ENCODE assay signal across 1 cellular context in genomic region chr5:133051547-133052316, GRCh38.
A peak's percentile ranks its signal among the peaks of the same experiment; 100 is the strongest.
TF ChIP-seq lines count a peak whose summit lies in the region.

Gene HSPA4, plus strand, starts transcription at chr5:133052013. Its CDS starts 238 bp downstream, at chr5:133052251.

TF ChIP-seq in K562, 482 proteins besides CTCF, POLR2A, EP300 and RAD21 (continued from another document and continues in another):
- TF ChIP-seq, protein P1, sequence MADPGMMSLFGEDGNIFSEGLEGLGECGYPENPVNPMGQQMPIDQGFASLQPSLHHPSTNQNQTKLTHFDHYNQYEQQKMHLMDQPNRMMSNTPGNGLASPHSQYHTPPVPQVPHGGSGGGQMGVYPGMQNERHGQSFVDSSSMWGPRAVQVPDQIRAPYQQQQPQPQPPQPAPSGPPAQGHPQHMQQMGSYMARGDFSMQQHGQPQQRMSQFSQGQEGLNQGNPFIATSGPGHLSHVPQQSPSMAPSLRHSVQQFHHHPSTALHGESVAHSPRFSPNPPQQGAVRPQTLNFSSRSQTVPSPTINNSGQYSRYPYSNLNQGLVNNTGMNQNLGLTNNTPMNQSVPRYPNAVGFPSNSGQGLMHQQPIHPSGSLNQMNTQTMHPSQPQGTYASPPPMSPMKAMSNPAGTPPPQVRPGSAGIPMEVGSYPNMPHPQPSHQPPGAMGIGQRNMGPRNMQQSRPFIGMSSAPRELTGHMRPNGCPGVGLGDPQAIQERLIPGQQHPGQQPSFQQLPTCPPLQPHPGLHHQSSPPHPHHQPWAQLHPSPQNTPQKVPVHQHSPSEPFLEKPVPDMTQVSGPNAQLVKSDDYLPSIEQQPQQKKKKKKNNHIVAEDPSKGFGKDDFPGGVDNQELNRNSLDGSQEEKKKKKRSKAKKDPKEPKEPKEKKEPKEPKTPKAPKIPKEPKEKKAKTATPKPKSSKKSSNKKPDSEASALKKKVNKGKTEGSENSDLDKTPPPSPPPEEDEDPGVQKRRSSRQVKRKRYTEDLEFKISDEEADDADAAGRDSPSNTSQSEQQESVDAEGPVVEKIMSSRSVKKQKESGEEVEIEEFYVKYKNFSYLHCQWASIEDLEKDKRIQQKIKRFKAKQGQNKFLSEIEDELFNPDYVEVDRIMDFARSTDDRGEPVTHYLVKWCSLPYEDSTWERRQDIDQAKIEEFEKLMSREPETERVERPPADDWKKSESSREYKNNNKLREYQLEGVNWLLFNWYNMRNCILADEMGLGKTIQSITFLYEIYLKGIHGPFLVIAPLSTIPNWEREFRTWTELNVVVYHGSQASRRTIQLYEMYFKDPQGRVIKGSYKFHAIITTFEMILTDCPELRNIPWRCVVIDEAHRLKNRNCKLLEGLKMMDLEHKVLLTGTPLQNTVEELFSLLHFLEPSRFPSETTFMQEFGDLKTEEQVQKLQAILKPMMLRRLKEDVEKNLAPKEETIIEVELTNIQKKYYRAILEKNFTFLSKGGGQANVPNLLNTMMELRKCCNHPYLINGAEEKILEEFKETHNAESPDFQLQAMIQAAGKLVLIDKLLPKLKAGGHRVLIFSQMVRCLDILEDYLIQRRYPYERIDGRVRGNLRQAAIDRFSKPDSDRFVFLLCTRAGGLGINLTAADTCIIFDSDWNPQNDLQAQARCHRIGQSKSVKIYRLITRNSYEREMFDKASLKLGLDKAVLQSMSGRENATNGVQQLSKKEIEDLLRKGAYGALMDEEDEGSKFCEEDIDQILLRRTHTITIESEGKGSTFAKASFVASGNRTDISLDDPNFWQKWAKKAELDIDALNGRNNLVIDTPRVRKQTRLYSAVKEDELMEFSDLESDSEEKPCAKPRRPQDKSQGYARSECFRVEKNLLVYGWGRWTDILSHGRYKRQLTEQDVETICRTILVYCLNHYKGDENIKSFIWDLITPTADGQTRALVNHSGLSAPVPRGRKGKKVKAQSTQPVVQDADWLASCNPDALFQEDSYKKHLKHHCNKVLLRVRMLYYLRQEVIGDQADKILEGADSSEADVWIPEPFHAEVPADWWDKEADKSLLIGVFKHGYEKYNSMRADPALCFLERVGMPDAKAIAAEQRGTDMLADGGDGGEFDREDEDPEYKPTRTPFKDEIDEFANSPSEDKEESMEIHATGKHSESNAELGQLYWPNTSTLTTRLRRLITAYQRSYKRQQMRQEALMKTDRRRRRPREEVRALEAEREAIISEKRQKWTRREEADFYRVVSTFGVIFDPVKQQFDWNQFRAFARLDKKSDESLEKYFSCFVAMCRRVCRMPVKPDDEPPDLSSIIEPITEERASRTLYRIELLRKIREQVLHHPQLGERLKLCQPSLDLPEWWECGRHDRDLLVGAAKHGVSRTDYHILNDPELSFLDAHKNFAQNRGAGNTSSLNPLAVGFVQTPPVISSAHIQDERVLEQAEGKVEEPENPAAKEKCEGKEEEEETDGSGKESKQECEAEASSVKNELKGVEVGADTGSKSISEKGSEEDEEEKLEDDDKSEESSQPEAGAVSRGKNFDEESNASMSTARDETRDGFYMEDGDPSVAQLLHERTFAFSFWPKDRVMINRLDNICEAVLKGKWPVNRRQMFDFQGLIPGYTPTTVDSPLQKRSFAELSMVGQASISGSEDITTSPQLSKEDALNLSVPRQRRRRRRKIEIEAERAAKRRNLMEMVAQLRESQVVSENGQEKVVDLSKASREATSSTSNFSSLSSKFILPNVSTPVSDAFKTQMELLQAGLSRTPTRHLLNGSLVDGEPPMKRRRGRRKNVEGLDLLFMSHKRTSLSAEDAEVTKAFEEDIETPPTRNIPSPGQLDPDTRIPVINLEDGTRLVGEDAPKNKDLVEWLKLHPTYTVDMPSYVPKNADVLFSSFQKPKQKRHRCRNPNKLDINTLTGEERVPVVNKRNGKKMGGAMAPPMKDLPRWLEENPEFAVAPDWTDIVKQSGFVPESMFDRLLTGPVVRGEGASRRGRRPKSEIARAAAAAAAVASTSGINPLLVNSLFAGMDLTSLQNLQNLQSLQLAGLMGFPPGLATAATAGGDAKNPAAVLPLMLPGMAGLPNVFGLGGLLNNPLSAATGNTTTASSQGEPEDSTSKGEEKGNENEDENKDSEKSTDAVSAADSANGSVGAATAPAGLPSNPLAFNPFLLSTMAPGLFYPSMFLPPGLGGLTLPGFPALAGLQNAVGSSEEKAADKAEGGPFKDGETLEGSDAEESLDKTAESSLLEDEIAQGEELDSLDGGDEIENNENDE (IDR thresholded peaks at IDR 0.05; ENCODE audit: low read depth, low read length): no peak
- TF ChIP-seq NR3C1 (CRISPR knock-in tag; IDR thresholded peaks at IDR 0.05) (no peak), PRPF4 (IDR thresholded peaks at IDR 0.05; ENCODE audit: insufficient read depth, low read depth, low read length, poor library complexity, severe bottlenecking) (peak; percentile 43), TEAD1 (CRISPR knock-in tag; IDR thresholded peaks at IDR 0.05) (peak; percentile 79 to 96), HMGN3 (IDR thresholded peaks at IDR 0.05; ENCODE audit: borderline replicate concordance, extremely low read depth, insufficient read length, low read depth, low read length) (peak; percentile 20), ZNF143 (CRISPR knock-in tag; IDR thresholded peaks at IDR 0.05) (0 out of 2 replicates have a peak, but pooled peaks have one; percentile 56), ZBTB17 (CRISPR knock-in tag; IDR thresholded peaks at IDR 0.05) (peak; percentile 4; the same call in 1 of the 2 replicates), SMAD1 (IDR thresholded peaks at IDR 0.05; ENCODE audit: low read depth, low read length, partially characterized antibody) (peak; percentile 78), YY1 (IDR thresholded peaks at IDR 0.05; ENCODE audit: borderline replicate concordance in 1 of 3, control insufficient read depth in 1 of 3, extremely low read depth in 1 of 3, insufficient read depth in 3 of 3, insufficient read length in 1 of 3, insufficient replicate concordance in 2 of 3, low read depth in 1 of 3, low read length in 2 of 3) (peak in 2 of 3 experiments; percentile 89 to 92), BMI1 (IDR thresholded peaks at IDR 0.05; ENCODE audit: low read length) (no peak), TBP (optimal IDR thresholded peaks at IDR 0.05; ENCODE audit: low read depth, low read length) (peak; percentile 97), MAFG (tag; conservative IDR thresholded peaks at IDR 0.05) (no peak), XRCC5 (IDR thresholded peaks at IDR 0.05; ENCODE audit: low read depth, low read length) (0 out of 2 replicates have a peak, but pooled peaks have one; percentile 9), ZNF224 (CRISPR knock-in tag; IDR thresholded peaks at IDR 0.05) (no peak), SMARCA4 (IDR thresholded peaks at IDR 0.05) (peak; percentile 33), RBFOX2 (IDR thresholded peaks at IDR 0.05; ENCODE audit: low read depth, low read length) (peak; percentile 98), HNRNPUL1 (IDR thresholded peaks at IDR 0.05; ENCODE audit: low read length) (no peak), EGR1 (conservative IDR thresholded peaks at IDR 0.05) (peak; percentile 99), SRF (CRISPR knock-in tag; IDR thresholded peaks at IDR 0.05) (peak in 1 of 2 experiments; percentile 19; a peak in 1 of 4 replicates), ZNF263 (CRISPR knock-in tag; IDR thresholded peaks at IDR 0.05; ENCODE audit: borderline replicate concordance) (peak; percentile 70), TARDBP (IDR thresholded peaks at IDR 0.05) (no peak), UBTF (IDR thresholded peaks at IDR 0.05; ENCODE audit: borderline replicate concordance in 1 of 2, low read depth in 2 of 2, low read length in 2 of 2) (peak; percentile 54 to 77; a peak in 1 of 4 replicates), NRF1 (conservative IDR thresholded peaks at IDR 0.05 in 1 of 2, IDR thresholded peaks at IDR 0.05 in 1 of 2) (peak; percentile 91 to 92), SREBF1 (IDR thresholded peaks at IDR 0.05; ENCODE audit: borderline replicate concordance, low read depth, low read length) (no peak), TEAD4 (IDR thresholded peaks at IDR 0.05; ENCODE audit: low read length) (peak; percentile 50; the same call in 1 of the 2 replicates), TEAD4 (CRISPR knock-in tag; IDR thresholded peaks at IDR 0.05; ENCODE audit: borderline replicate concordance) (0 out of 2 replicates have a peak, but pooled peaks have one; percentile 9)
- TF ChIP-seq, protein P2, sequence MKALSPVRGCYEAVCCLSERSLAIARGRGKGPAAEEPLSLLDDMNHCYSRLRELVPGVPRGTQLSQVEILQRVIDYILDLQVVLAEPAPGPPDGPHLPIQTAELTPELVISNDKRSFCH (CRISPR knock-in tag; IDR thresholded peaks at IDR 0.05): no peak
- TF ChIP-seq, protein P2 (tag; IDR thresholded peaks at IDR 0.05): peak; percentile 71; the same call in 1 of the 2 replicates
- TF ChIP-seq, protein P3, sequence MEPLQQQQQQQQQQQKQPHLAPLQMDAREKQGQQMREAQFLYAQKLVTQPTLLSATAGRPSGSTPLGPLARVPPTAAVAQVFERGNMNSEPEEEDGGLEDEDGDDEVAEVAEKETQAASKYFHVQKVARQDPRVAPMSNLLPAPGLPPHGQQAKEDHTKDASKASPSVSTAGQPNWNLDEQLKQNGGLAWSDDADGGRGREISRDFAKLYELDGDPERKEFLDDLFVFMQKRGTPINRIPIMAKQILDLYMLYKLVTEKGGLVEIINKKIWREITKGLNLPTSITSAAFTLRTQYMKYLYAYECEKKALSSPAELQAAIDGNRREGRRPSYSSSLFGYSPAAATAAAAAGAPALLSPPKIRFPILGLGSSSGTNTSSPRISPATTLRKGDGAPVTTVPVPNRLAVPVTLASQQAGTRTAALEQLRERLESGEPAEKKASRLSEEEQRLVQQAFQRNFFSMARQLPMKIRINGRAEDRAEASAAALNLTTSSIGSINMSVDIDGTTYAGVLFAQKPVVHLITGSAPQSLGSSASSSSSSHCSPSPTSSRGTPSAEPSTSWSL (CRISPR knock-in tag; IDR thresholded peaks at IDR 0.05; ENCODE audit: borderline replicate concordance): no peak
- TF ChIP-seq, protein P4, sequence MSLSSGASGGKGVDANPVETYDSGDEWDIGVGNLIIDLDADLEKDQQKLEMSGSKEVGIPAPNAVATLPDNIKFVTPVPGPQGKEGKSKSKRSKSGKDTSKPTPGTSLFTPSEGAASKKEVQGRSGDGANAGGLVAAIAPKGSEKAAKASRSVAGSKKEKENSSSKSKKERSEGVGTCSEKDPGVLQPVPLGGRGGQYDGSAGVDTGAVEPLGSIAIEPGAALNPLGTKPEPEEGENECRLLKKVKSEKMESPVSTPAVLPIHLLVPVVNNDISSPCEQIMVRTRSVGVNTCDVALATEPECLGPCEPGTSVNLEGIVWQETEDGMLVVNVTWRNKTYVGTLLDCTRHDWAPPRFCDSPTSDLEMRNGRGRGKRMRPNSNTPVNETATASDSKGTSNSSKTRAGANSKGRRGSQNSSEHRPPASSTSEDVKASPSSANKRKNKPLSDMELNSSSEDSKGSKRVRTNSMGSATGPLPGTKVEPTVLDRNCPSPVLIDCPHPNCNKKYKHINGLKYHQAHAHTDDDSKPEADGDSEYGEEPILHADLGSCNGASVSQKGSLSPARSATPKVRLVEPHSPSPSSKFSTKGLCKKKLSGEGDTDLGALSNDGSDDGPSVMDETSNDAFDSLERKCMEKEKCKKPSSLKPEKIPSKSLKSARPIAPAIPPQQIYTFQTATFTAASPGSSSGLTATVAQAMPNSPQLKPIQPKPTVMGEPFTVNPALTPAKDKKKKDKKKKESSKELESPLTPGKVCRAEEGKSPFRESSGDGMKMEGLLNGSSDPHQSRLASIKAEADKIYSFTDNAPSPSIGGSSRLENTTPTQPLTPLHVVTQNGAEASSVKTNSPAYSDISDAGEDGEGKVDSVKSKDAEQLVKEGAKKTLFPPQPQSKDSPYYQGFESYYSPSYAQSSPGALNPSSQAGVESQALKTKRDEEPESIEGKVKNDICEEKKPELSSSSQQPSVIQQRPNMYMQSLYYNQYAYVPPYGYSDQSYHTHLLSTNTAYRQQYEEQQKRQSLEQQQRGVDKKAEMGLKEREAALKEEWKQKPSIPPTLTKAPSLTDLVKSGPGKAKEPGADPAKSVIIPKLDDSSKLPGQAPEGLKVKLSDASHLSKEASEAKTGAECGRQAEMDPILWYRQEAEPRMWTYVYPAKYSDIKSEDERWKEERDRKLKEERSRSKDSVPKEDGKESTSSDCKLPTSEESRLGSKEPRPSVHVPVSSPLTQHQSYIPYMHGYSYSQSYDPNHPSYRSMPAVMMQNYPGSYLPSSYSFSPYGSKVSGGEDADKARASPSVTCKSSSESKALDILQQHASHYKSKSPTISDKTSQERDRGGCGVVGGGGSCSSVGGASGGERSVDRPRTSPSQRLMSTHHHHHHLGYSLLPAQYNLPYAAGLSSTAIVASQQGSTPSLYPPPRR (CRISPR knock-in tag; IDR thresholded peaks at IDR 0.05; ENCODE audit: borderline replicate concordance): peak; percentile 92; the same call in 1 of the 2 replicates
- TF ChIP-seq, protein P5, sequence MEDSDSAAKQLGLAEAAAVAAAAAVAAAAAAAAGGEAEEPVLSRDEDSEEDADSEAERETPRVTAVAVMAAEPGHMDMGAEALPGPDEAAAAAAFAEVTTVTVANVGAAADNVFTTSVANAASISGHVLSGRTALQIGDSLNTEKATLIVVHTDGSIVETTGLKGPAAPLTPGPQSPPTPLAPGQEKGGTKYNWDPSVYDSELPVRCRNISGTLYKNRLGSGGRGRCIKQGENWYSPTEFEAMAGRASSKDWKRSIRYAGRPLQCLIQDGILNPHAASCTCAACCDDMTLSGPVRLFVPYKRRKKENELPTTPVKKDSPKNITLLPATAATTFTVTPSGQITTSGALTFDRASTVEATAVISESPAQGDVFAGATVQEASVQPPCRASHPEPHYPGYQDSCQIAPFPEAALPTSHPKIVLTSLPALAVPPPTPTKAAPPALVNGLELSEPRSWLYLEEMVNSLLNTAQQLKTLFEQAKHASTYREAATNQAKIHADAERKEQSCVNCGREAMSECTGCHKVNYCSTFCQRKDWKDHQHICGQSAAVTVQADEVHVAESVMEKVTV (CRISPR knock-in tag; IDR thresholded peaks at IDR 0.05): no peak
